ENCODE assay signal across 13 cellular contexts in genomic region chr2:157933549-157933948, GRCh38.
"Had no signal": no experiment of that assay in that cellular context is flagged by ENCODE, and none has a peak within 500 bp of the region (broad histone marks: within the 10 kb centered on the region; RNA-seq: fewer than 3 reads in every experiment).

No MANE protein-coding gene starts in this region.

- DNase-seq: activated CD4-positive, alpha-beta T cell treated with anti-CD3 and anti-CD28 coated beads, Interleukin-2, amount 50 U/mL, for 1 hour; activated CD8-positive, alpha-beta memory T cell treated with anti-CD3 and anti-CD28 coated beads for 24 hours; activated naive CD4-positive, alpha-beta T cell treated with Interleukin-2 at 50 U/mL for 16 hours; activated naive CD8-positive, alpha-beta T cell treated with anti-CD3 and anti-CD28 coated beads, Interleukin-2, amount 50 U/mL, for 24 hours; immature natural killer cell; nephron progenitor cell; stimulated activated naive CD8-positive, alpha-beta T cell treated with anti-CD3 and anti-CD28 coated beads, Interleukin-15, Interleukin-2, amounts not matched to agents 100 U/mL and 50 U/mL, for 24 hours; trophoblast cell had no signal

- H3K4me1 ChIP-seq: ascending aorta, suprapubic skin had no signal

- ATAC-seq: activated CD4-positive, CD25-positive, alpha-beta regulatory T cell treated with anti-CD3 and anti-CD28 coated beads, Interleukin-2, amount 50 U/mL, for 24 hours; activated naive CD8-positive, alpha-beta T cell treated with anti-CD3 and anti-CD28 coated beads, Interleukin-2, amount 50 U/mL, for 24 hours; esophagus mucosa; sciatic nerve; stimulated activated naive CD8-positive, alpha-beta T cell treated with anti-CD3 and anti-CD28 coated beads, Interleukin-15, Interleukin-2, amounts not matched to agents 100 U/mL and 50 U/mL, for 24 hours had no signal

- H3K4me3 ChIP-seq: ascending aorta, suprapubic skin had no signal

- H3K27me3 ChIP-seq: ascending aorta, suprapubic skin had no signal

- H3K36me3 ChIP-seq: ascending aorta, suprapubic skin had no signal

- H3K9me3 ChIP-seq: ascending aorta, suprapubic skin had no signal

- H3K27ac ChIP-seq: ascending aorta, suprapubic skin had no signal
